In the genomic region with DNA sequence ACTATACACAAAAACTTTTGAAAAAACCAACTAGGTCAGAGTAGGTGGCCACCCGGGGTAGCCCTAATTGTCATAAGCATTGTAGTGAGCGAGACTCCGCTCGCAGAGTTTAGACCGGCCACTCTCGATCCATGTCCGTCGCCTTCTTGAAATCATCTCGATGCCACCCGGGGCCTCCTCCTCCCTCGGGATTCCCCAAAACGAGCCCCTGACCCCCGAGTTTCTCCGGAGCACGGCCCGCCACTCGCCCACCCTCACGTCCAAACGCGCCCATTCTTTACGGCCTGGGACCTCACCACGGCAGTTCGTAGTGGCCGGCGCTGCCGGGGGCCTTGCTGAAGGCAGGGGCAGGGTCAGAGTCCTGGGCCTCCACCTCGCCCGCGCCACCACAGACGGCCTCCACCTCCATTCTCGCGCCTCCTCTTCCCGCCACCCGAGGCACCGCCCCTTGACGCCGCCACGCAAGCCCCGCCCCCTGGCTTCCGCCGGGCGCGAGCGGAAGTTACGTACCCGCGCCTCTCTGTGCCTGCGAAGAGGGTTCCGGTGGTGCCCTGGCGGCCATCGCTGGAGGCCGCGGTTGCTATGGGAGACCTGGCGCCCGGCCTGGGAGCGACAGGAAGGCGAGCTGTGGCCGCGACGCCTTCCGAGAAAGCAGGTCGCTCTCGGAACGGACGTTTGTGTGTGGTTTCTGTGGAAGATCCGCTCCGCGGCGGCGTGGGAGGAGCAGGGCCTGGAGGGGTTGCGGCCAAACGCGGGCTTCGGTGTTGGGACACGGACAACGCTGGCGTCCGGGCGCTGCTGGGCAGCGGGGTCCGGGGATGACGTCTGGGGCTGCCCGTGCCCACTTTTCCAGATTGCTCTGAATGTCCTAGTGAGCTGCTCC, we compare ENCODE assay signal across 1 cellular context.
TF ChIP-seq lines count a peak whose summit lies in the region.

A gene (minus strand): TSS at position 425 of the 883 bp plus-strand sequence. CDS start 16 bp downstream, at position 409.

TF ChIP-seq in HepG2, 621 proteins besides CTCF, POLR2A, EP300 and RAD21 (continued from another document and continues in another):
- TF ChIP-seq, protein P1, sequence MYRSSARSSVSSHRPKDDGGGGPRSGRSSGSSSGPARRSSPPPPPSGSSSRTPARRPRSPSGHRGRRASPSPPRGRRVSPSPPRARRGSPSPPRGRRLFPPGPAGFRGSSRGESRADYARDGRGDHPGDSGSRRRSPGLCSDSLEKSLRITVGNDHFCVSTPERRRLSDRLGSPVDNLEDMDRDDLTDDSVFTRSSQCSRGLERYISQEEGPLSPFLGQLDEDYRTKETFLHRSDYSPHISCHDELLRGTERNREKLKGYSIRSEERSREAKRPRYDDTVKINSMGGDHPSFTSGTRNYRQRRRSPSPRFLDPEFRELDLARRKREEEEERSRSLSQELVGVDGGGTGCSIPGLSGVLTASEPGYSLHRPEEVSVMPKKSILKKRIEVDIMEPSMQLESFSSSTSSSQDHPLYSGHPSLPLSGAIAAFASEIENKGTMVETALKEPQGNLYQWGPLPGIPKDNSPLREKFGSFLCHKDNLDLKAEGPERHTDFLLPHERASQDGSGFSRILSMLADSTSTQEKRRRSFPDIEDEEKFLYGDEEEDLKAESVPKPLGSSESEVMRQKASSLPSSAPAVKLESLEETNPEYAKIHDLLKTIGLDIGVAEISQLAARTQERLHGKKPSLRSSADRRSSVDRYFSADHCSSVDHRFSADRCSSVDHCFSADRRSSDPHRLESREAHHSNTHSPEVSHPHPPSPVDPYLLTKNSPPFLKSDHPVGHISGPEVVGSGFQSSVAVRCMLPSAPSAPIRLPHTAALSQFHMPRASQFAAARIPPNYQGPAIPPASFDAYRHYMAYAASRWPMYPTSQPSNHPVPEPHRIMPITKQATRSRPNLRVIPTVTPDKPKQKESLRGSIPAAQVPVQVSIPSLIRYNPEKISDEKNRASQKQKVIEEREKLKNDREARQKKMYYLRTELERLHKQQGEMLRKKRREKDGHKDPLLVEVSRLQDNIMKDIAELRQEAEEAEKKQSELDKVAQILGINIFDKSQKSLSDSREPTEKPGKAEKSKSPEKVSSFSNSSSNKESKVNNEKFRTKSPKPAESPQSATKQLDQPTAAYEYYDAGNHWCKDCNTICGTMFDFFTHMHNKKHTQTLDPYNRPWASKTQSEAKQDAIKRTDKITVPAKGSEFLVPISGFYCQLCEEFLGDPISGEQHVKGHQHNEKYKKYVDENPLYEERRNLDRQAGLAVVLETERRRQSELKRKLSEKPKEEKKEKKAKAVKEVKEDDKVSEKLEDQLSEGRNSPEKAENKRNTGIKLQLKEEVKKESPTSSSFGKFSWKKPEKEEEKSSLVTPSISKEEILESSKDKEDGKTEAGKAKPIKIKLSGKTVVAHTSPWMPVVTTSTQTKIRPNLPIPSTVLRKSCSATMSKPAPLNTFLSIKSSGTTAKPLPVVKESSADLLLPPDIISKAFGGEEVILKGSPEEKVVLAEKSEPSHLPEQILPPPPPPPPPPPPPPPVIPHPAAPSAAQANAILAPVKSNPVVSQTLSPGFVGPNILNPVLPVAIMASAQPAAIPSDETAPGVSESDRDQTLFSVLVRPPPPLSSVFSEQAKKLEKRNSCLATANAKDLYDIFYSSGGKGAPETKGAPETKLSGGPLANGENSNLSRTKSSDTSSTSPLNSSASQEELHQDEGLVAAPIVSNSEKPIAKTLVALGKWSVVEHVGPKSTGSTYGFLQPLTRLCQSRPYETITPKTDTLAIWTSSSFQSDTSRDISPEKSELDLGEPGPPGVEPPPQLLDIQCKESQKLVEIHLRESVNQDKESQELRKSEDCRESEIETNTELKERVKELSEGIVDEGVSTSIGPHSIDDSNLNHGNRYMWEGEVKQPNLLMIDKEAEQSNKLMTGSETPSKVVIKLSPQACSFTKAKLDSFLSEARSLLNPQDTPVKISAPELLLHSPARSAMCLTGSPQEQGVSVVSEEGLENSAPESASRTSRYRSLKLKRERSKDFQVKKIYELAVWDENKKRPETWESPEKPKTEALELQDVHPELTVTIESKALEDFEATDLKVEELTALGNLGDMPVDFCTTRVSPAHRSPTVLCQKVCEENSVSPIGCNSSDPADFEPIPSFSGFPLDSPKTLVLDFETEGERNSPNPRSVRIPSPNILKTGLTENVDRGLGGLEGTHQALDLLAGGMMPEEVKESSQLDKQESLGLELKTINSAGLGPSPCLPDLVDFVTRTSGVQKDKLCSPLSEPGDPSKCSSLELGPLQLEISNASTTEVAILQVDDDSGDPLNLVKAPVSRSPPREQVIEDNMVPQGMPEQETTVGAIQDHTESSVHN (CRISPR knock-in tag; IDR thresholded peaks at IDR 0.05), result 0 out of 2 replicates have a peak, but pooled peaks have one; percentile 18
- TF ChIP-seq SP1 (IDR thresholded peaks at IDR 0.05) (no peak), SP1 (CRISPR knock-in tag; IDR thresholded peaks at IDR 0.05) (peak; percentile 94), ZNF615 (CRISPR knock-in tag; IDR thresholded peaks at IDR 0.05; ENCODE audit: borderline replicate concordance) (no peak), TBX2 (CRISPR knock-in tag; IDR thresholded peaks at IDR 0.05; ENCODE audit: borderline replicate concordance) (peak; percentile 90), FOSL1 (CRISPR knock-in tag; IDR thresholded peaks at IDR 0.05; ENCODE audit: borderline replicate concordance) (no peak), NPAS2 (CRISPR knock-in tag; IDR thresholded peaks at IDR 0.05; ENCODE audit: borderline replicate concordance) (no peak), RAD51 (IDR thresholded peaks at IDR 0.05; ENCODE audit: borderline replicate concordance) (no peak), CBFB (CRISPR knock-in tag; IDR thresholded peaks at IDR 0.05) (peak; percentile 88), ZNF17 (CRISPR knock-in tag; IDR thresholded peaks at IDR 0.05) (no peak), ZNF749 (CRISPR knock-in tag; IDR thresholded peaks at IDR 0.05; ENCODE audit: borderline replicate concordance) (no peak), NFRKB (IDR thresholded peaks at IDR 0.05) (0 out of 2 replicates have a peak, but pooled peaks have one; percentile 38), GZF1 (CRISPR knock-in tag; IDR thresholded peaks at IDR 0.05) (no peak), ZNF570 (CRISPR knock-in tag; IDR thresholded peaks at IDR 0.05; ENCODE audit: borderline replicate concordance) (no peak), ZNF841 (CRISPR knock-in tag; IDR thresholded peaks at IDR 0.05; ENCODE audit: borderline replicate concordance) (no peak), SNAPC2 (CRISPR knock-in tag; IDR thresholded peaks at IDR 0.05) (peak; percentile 72), ZNF496 (CRISPR knock-in tag; IDR thresholded peaks at IDR 0.05; ENCODE audit: insufficient replicate concordance) (no peak), RORA (CRISPR knock-in tag; IDR thresholded peaks at IDR 0.05) (no peak), ZNF746 (CRISPR knock-in tag; IDR thresholded peaks at IDR 0.05) (peak; percentile 78; the same call in 1 of the 2 replicates), CCDC6 (CRISPR knock-in tag; IDR thresholded peaks at IDR 0.05) (no peak; the same call in 1 of the 2 replicates), JUNB (CRISPR knock-in tag; IDR thresholded peaks at IDR 0.05; ENCODE audit: borderline replicate concordance) (0 out of 2 replicates have a peak, but pooled peaks have one; percentile 36), ZNF180 (CRISPR knock-in tag; IDR thresholded peaks at IDR 0.05; ENCODE audit: borderline replicate concordance, low read depth) (no peak), POLR2AphosphoS2 (IDR thresholded peaks at IDR 0.05; ENCODE audit: low read depth, low read length) (no peak), ZNF484 (CRISPR knock-in tag; IDR thresholded peaks at IDR 0.05; ENCODE audit: borderline replicate concordance, low read depth) (no peak), ZFP36L2 (CRISPR knock-in tag; IDR thresholded peaks at IDR 0.05) (no peak), GATAD1 (CRISPR knock-in tag; IDR thresholded peaks at IDR 0.05) (peak; percentile 94), TEAD3 (CRISPR knock-in tag; optimal IDR thresholded peaks at IDR 0.05; ENCODE audit: borderline replicate concordance) (peak; percentile 67), ZZZ3 (CRISPR knock-in tag; IDR thresholded peaks at IDR 0.05; ENCODE audit: borderline replicate concordance) (peak; percentile 85; the same call in 1 of the 2 replicates), POGZ (CRISPR knock-in tag; IDR thresholded peaks at IDR 0.05) (peak; percentile 93), NR3C1 (CRISPR knock-in tag; IDR thresholded peaks at IDR 0.05) (no peak)
- TF ChIP-seq, protein P2, sequence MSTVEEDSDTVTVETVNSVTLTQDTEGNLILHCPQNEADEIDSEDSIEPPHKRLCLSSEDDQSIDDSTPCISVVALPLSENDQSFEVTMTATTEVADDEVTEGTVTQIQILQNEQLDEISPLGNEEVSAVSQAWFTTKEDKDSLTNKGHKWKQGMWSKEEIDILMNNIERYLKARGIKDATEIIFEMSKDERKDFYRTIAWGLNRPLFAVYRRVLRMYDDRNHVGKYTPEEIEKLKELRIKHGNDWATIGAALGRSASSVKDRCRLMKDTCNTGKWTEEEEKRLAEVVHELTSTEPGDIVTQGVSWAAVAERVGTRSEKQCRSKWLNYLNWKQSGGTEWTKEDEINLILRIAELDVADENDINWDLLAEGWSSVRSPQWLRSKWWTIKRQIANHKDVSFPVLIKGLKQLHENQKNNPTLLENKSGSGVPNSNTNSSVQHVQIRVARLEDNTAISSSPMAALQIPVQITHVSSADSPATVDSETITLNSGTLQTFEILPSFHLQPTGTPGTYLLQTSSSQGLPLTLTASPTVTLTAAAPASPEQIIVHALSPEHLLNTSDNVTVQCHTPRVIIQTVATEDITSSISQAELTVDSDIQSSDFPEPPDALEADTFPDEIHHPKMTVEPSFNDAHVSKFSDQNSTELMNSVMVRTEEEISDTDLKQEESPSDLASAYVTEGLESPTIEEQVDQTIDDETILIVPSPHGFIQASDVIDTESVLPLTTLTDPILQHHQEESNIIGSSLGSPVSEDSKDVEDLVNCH (CRISPR knock-in tag; IDR thresholded peaks at IDR 0.05), result no peak
- TF ChIP-seq, protein P3, sequence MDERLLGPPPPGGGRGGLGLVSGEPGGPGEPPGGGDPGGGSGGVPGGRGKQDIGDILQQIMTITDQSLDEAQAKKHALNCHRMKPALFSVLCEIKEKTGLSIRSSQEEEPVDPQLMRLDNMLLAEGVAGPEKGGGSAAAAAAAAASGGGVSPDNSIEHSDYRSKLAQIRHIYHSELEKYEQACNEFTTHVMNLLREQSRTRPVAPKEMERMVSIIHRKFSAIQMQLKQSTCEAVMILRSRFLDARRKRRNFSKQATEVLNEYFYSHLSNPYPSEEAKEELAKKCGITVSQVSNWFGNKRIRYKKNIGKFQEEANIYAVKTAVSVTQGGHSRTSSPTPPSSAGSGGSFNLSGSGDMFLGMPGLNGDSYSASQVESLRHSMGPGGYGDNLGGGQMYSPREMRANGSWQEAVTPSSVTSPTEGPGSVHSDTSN (CRISPR knock-in tag; IDR thresholded peaks at IDR 0.05), result no peak
- TF ChIP-seq, protein P4, sequence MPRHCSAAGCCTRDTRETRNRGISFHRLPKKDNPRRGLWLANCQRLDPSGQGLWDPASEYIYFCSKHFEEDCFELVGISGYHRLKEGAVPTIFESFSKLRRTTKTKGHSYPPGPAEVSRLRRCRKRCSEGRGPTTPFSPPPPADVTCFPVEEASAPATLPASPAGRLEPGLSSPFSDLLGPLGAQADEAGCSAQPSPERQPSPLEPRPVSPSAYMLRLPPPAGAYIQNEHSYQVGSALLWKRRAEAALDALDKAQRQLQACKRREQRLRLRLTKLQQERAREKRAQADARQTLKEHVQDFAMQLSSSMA (CRISPR knock-in tag; IDR thresholded peaks at IDR 0.05), result peak; percentile 98
- TF ChIP-seq, protein P5, sequence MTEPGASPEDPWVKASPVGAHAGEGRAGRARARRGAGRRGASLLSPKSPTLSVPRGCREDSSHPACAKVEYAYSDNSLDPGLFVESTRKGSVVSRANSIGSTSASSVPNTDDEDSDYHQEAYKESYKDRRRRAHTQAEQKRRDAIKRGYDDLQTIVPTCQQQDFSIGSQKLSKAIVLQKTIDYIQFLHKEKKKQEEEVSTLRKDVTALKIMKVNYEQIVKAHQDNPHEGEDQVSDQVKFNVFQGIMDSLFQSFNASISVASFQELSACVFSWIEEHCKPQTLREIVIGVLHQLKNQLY (CRISPR knock-in tag; IDR thresholded peaks at IDR 0.05), result no peak
- TF ChIP-seq, protein P6, sequence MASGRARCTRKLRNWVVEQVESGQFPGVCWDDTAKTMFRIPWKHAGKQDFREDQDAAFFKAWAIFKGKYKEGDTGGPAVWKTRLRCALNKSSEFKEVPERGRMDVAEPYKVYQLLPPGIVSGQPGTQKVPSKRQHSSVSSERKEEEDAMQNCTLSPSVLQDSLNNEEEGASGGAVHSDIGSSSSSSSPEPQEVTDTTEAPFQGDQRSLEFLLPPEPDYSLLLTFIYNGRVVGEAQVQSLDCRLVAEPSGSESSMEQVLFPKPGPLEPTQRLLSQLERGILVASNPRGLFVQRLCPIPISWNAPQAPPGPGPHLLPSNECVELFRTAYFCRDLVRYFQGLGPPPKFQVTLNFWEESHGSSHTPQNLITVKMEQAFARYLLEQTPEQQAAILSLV (CRISPR knock-in tag; IDR thresholded peaks at IDR 0.05; ENCODE audit: borderline replicate concordance), result peak; percentile 88; the same call in 1 of the 2 replicates
- TF ChIP-seq, protein P7, sequence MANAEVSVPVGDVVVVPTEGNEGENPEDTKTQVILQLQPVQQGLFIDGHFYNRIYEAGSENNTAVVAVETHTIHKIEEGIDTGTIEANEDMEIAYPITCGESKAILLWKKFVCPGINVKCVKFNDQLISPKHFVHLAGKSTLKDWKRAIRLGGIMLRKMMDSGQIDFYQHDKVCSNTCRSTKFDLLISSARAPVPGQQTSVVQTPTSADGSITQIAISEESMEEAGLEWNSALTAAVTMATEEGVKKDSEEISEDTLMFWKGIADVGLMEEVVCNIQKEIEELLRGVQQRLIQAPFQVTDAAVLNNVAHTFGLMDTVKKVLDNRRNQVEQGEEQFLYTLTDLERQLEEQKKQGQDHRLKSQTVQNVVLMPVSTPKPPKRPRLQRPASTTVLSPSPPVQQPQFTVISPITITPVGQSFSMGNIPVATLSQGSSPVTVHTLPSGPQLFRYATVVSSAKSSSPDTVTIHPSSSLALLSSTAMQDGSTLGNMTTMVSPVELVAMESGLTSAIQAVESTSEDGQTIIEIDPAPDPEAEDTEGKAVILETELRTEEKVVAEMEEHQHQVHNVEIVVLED (CRISPR knock-in tag; IDR thresholded peaks at IDR 0.05; ENCODE audit: borderline replicate concordance), result peak; percentile 98
- TF ChIP-seq, protein P8, sequence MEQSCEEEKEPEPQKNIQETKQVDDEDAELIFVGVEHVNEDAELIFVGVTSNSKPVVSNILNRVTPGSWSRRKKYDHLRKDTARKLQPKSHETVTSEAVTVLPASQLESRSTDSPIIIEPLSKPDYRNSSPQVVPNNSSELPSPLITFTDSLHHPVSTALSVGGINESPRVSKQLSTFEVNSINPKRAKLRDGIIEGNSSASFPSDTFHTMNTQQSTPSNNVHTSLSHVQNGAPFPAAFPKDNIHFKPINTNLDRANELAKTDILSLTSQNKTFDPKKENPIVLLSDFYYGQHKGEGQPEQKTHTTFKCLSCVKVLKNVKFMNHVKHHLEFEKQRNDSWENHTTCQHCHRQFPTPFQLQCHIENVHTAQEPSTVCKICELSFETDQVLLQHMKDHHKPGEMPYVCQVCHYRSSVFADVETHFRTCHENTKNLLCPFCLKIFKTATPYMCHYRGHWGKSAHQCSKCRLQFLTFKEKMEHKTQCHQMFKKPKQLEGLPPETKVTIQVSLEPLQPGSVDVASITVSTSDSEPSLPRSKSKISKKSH (CRISPR knock-in tag; IDR thresholded peaks at IDR 0.05; ENCODE audit: borderline replicate concordance), result peak; percentile 97
- TF ChIP-seq, protein P9, sequence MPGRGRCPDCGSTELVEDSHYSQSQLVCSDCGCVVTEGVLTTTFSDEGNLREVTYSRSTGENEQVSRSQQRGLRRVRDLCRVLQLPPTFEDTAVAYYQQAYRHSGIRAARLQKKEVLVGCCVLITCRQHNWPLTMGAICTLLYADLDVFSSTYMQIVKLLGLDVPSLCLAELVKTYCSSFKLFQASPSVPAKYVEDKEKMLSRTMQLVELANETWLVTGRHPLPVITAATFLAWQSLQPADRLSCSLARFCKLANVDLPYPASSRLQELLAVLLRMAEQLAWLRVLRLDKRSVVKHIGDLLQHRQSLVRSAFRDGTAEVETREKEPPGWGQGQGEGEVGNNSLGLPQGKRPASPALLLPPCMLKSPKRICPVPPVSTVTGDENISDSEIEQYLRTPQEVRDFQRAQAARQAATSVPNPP (CRISPR knock-in tag; IDR thresholded peaks at IDR 0.05), result peak; percentile 86; the same call in 1 of the 2 replicates
